Comparison of ENCODE assay signal across 8 cellular contexts in genomic region chr11:9565822-9566560, GRCh38. TPM values are rescaled to one million over a fixed set of nuclear protein-coding genes. Genes with fewer than 3 reads are reported as not detected.
DNase-seq lines count a peak whose midpoint lies in the region; ATAC-seq, FAIRE-seq and TF ChIP-seq lines count a peak whose summit lies in the region.

No MANE protein-coding gene starts in this region.

- H3K36me3 ChIP-seq in GM12878 (ENCODE audit: control insufficient read depth in 2 of 2, insufficient read depth in 2 of 2, low read length in 1 of 2): no peaks in the 10 kb centered on the region

- H4K20me1 ChIP-seq in GM12878 (ENCODE audit: control insufficient read depth, insufficient read depth): no peaks in the 10 kb centered on the region

- WGBS in GM12878 (ENCODE audit: insufficient coverage, insufficient replicate concordance, low lambda C conversion rate, missing lambda C conversion rate): 1% methylated on average over 7 of the region's 7 CpGs

- BruUV-seq in GM12878 (replicated peaks; lab: Mats Ljungman, UMichigan): no TSS peak

- DNase-seq in GM04504 (ENCODE audit: low read depth) (peak; percentile 100), H54 (ENCODE audit: insufficient read length, low spot score) (peak; percentile 82), KBM-7 (peak; percentile 75), GM12878 (ENCODE audit: low read depth, low spot score) (peak; percentile 84), iPS-NIHi11 (ENCODE audit: low spot score) (peak; percentile 70), NCI-H524 treated with DMSO at 0.1 percent for 48 hours (lab: John Stamatoyannopoulos, UW) (no peak)
- DNase-seq in stimulated activated CD4-positive, alpha-beta T cell treated with anti-CD3 and anti-CD28 coated beads, Interleukin-1b, Interleukin-23, amount 100 ng/mL, for 48 hours: peak; percentile 78

- H3K9me3 ChIP-seq in GM12878 (replicated peaks; ENCODE audit: control insufficient read depth, insufficient read depth, low read length): peaks cover 2% of the 10 kb centered on the region

- POLR2A ChIA-PET in GM12878 (lab: Charles Lee): interaction anchor here (0.5 to 2.4 kb wide), 6 partner anchors 11 to 752 kb away, joined by 3 to 17 read pairs (median 4); no protein-coding TSS in a partner anchor

- H3K4me3 ChIP-seq in GM12878: peak overlapping the region; percentile 17; the same call in 1 of the 2 replicates

- TF ChIP-seq POLR2A in H54 (IDR thresholded peaks at IDR 0.05; ENCODE audit: low read depth, low read length): no peak
- TF ChIP-seq POLR2A in GM12878 (IDR thresholded peaks at IDR 0.05; ENCODE audit: low read depth, low read length): no peak

- SMC1A ChIA-PET in GM12878 (lab: Charles Lee; ENCODE audit: uncharacterized antibody, unreplicated experiment): interaction anchor here (0.6 to 6.1 kb wide), 7 partner anchors 11 to 961 kb away, joined by 3 to 35 read pairs (median 3); no protein-coding TSS in a partner anchor

- intact Hi-C loops in GM12878 (cut with micrococcal nuclease; ENCODE audit: unreplicated experiment): loop anchor here (5.0 kb wide), 1 partner anchor 49 kb away; no protein-coding TSS in a partner anchor

- TF ChIP-seq EP300 in GM12878 (IDR thresholded peaks at IDR 0.05; ENCODE audit: borderline replicate concordance in 1 of 2, control insufficient read depth in 1 of 2, low read depth in 2 of 2, low read length in 2 of 2): peak; percentile 77 to 80; a peak in 3 of 4 replicates

- no peak for TF ChIP-seq CTCF in GM12878 (IDR thresholded peaks at IDR 0.05 in 2 of 3, conservative IDR thresholded peaks at IDR 0.05 in 1 of 3; ENCODE audit: control insufficient read depth in 2 of 3, extremely low read depth in 1 of 3, insufficient read depth in 1 of 3, low read depth in 3 of 3, low read length in 3 of 3)

- no peak for TF ChIP-seq RAD21 in GM12878 (IDR thresholded peaks at IDR 0.05; ENCODE audit: insufficient read depth, low read depth, low read length)

- in situ Hi-C loops in KBM-7 (cut with MboI; ENCODE audit: low pct_unique_long_range_greater_than_20kb, low sequenced_read_pairs): no loop called here
- in situ Hi-C loops in GM12878 (cut with MboI): no loop called here

- H3K4me2 ChIP-seq in GM12878 (ENCODE audit: control insufficient read depth, insufficient read depth): peak overlapping the region; percentile 66

- peaks cover 21% of the 10 kb centered on the region for H3K4me1 ChIP-seq in GM12878 (ENCODE audit: control insufficient read depth, insufficient read depth, low read length)

- H3K27me3 ChIP-seq in GM12878 (replicated peaks in 1 of 2; ENCODE audit: control insufficient read depth in 2 of 2, insufficient read depth in 2 of 2, low read length in 1 of 2): no peaks in the 10 kb centered on the region

- CTCF ChIA-PET in GM12878 (lab: Yijun Ruan, JAX): interaction anchor here (0.6 to 2.1 kb wide), 8 partner anchors 9 to 396 kb away, joined by 3 to 17 read pairs (median 4); no protein-coding TSS in a partner anchor

- FAIRE-seq in H54 (lab: Jason Lieb, UNC) (peak; percentile 99), GM12878 (lab: Jason Lieb, UNC) (peak; percentile 66)

- peak; percentile 94 for ATAC-seq in SK-N-SH treated with all-trans-retinoic acid at 6 μM for 48 hours
- peak; percentile 93 for ATAC-seq in GM12878

- RAD21 ChIA-PET in GM12878 (lab: Charles Lee; ENCODE audit: unreplicated experiment): interaction anchor here (1.3 to 3.1 kb wide), 7 partner anchors 11 to 182 kb away, joined by 4 to 18 read pairs (median 8); no protein-coding TSS in a partner anchor

- H3K79me2 ChIP-seq in GM12878 (ENCODE audit: control insufficient read depth, insufficient read depth, low read length): no peaks in the 10 kb centered on the region

- H3K27ac ChIP-seq in GM12878 (ENCODE audit: control insufficient read depth, insufficient read depth): peak overlapping the region; percentile 54

- 0 out of 2 replicates have a peak overlapping the region, but pooled peaks have one; percentile 22 for H3K9ac ChIP-seq in GM12878 (ENCODE audit: control insufficient read depth, insufficient read depth, low read length)

- peak overlapping the region; percentile 61 for H2AFZ ChIP-seq in GM12878 (ENCODE audit: control insufficient read depth, low read depth, low read length)

TF ChIP-seq in SK-N-SH treated with all-trans-retinoic acid at 6 μM for 48 hours, 23 proteins besides CTCF, POLR2A, EP300 and RAD21 (continues in another document):
- TF ChIP-seq ISL1 (CRISPR knock-in tag; IDR thresholded peaks at IDR 0.05) (no peak; the same call in 1 of the 2 replicates), RARB (CRISPR knock-in tag; IDR thresholded peaks at IDR 0.05) (peak; percentile 20; the same call in 1 of the 2 replicates), PATZ1 (CRISPR knock-in tag; IDR thresholded peaks at IDR 0.05; ENCODE audit: borderline replicate concordance) (peak; percentile 66; the same call in 1 of the 2 replicates), ARNTL (CRISPR knock-in tag; IDR thresholded peaks at IDR 0.05; ENCODE audit: borderline replicate concordance, low read depth) (no peak), ZNF8 (CRISPR knock-in tag; IDR thresholded peaks at IDR 0.05) (no peak), ESRRG (CRISPR knock-in tag; IDR thresholded peaks at IDR 0.05) (no peak), TOX (CRISPR knock-in tag; IDR thresholded peaks at IDR 0.05; ENCODE audit: borderline replicate concordance) (0 out of 2 replicates have a peak, but pooled peaks have one; percentile 37), SNAI2 (CRISPR knock-in tag; IDR thresholded peaks at IDR 0.05) (no peak)

TF ChIP-seq in GM12878, 131 proteins besides CTCF, POLR2A, EP300 and RAD21 (continues in another document):
- TF ChIP-seq NFXL1 (IDR thresholded peaks at IDR 0.05; ENCODE audit: borderline replicate concordance) (no peak), PAX5 (IDR thresholded peaks at IDR 0.05; ENCODE audit: borderline replicate concordance, low read depth, low read length) (peak; percentile 4; the same call in 1 of the 2 replicates), KLF5 (IDR thresholded peaks at IDR 0.05; ENCODE audit: partially characterized antibody) (peak; percentile 43), RUNX3 (IDR thresholded peaks at IDR 0.05; ENCODE audit: low read length) (peak; percentile 77; the same call in 1 of the 2 replicates), BHLHE40 (IDR thresholded peaks at IDR 0.05; ENCODE audit: borderline replicate concordance in 1 of 2, low read depth in 2 of 2, low read length in 1 of 2) (no peak), MEF2A (IDR thresholded peaks at IDR 0.05; ENCODE audit: insufficient read depth, low read depth, low read length) (peak; percentile 39; the same call in 1 of the 2 replicates), FOXM1 (IDR thresholded peaks at IDR 0.05; ENCODE audit: low read depth, low read length) (peak; percentile 82; the same call in 1 of the 2 replicates), PML (IDR thresholded peaks at IDR 0.05; ENCODE audit: low read length) (peak; percentile 61; the same call in 1 of the 2 replicates), ASH2L (IDR thresholded peaks at IDR 0.05; ENCODE audit: borderline replicate concordance, low read depth) (no peak), HDAC2 (IDR thresholded peaks at IDR 0.05) (no peak), GABPA (IDR thresholded peaks at IDR 0.05; ENCODE audit: low read depth) (no peak), STAT3 (IDR thresholded peaks at IDR 0.05; ENCODE audit: low read depth, low read length) (0 out of 2 replicates have a peak, but pooled peaks have one; percentile 62), SKIL (IDR thresholded peaks at IDR 0.05; ENCODE audit: low read depth, poor library complexity, severe bottlenecking) (no peak), CREB1 (IDR thresholded peaks at IDR 0.05; ENCODE audit: low read depth) (peak; percentile 90), MAX (IDR thresholded peaks at IDR 0.05; ENCODE audit: low read depth, low read length) (no peak)

RNA-seq across cellular contexts. Expression of gene WEE1, which starts 7.5 kb away (rescaled TPM):
- 98.0 and 98.8 TPM in 2 replicates for total RNA-seq in GM12878 (2013; cell fraction: nucleolus; rRNA removed)
- 53.9 and 58.4 TPM in 2 replicates for total RNA-seq in GM12878 (2014; rRNA removed)
- 51.1 and 51.4 TPM in 2 replicates for total RNA-seq in GM12878 (2014; rRNA removed; fragmentation: Illumina TruSeq; extraction: Trizol)
- 51.7 and 58.0 TPM in 2 replicates for total RNA-seq in GM12878 (2021)
- polyA plus RNA-seq in GM12878 (2011; ENCODE audit: low read depth): 10.7 TPM
- 54.1 and 71.9 TPM in 2 replicates for polyA plus RNA-seq in GM12878 (2011; rRNA removed)
- 17.6 and 21.0 TPM in 2 replicates for polyA plus RNA-seq in GM12878 (2011; cell fraction: cytosol; rRNA removed)
- 46.7 and 55.2 TPM in 2 replicates for polyA plus RNA-seq in GM12878 (2011; cell fraction: nucleus; rRNA removed)
- 16.9 and 21.6 TPM in 2 replicates for polyA plus RNA-seq in GM12878 (2012)
- 69.5 and 84.0 TPM in 2 replicates for polyA plus RNA-seq in GM12878 (2014; fragmentation: Illumina TruSeq; extraction: Trizol)
- polyA plus RNA-seq in GM12878 (2014; fragmentation: Nextera tagmentation; extraction: Ambion mirVana): 10 to 100 TPM; 20.6 to 22.2 TPM
- 39.6 and 41.0 TPM in 2 replicates for polyA plus RNA-seq in GM12878 (2014; rRNA removed)
- 10 to 100 TPM; 13.8 to 28.0 TPM for polyA plus RNA-seq in GM12878 (2016; fragmentation: Nextera tagmentation; extraction: Ambion mirVana)
- 26.8 and 46.9 TPM in 2 replicates for polyA minus RNA-seq in GM12878 (2011; rRNA and poly(A)+ RNA removed)
- 13.4 and 19.4 TPM in 2 replicates for polyA minus RNA-seq in GM12878 (2011; cell fraction: cytosol; rRNA and poly(A)+ RNA removed)
- polyA minus RNA-seq in GM12878 (2011; cell fraction: nucleus; rRNA and poly(A)+ RNA removed): 35.7 and 71.9 TPM in 2 replicates
